11 cellular contexts compared by ENCODE assay signal in the genomic region with DNA sequence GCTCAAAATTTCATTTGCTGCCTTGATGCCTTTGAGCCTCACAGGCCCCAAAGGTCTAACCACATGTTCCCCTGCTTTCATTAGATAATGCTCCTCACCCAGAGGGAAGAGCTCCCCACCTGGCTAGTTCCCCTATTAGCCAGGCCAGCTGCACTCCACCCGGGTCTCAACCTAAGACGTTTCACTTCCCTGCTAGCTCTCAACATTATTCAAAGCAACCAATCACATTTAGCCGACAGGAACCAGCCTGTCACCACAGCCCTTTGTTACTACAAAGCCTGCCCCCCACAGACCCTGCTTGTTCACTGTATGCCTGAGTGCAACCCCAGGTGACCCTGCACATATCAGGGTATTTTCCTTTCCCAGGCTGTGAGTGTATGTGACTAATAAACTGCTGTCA.
DNase-seq lines count a peak whose midpoint lies in the region; ATAC-seq and FAIRE-seq lines count a peak whose summit lies in the region.
"Had no signal": no experiment of that assay in that cellular context is flagged by ENCODE, and none has a peak within 500 bp of the region (broad histone marks: within the 10 kb centered on the region; RNA-seq: fewer than 3 reads in every experiment).

No MANE protein-coding gene starts in this region.

- FAIRE-seq in GM19239 (lab: Jason Lieb, UNC) (no peak), small intestine (lab: Jason Lieb, UNC) (no peak)
- FAIRE-seq: endometrium had no signal

- H3K9me2 ChIP-seq in GM23248 (ENCODE audit: insufficient read depth), result no peaks in the 10 kb centered on the region

- DNase-seq in ELF-1 (ENCODE audit: low read depth, low spot score), result peak; percentile 14
- DNase-seq in NOMO-1 treated with dmso at 0.1 percent for 144 hours (lab: John Stamatoyannopoulos, UW; ENCODE audit: unreplicated experiment), result peak; percentile 17
- no peak for DNase-seq in GM19239 (ENCODE audit: insufficient read length, low spot score)
- DNase-seq in dermis blood vessel endothelial cell, result no peak
- no peak for DNase-seq in GM23248
- DNase-seq in small intestine, result no peak
- DNase-seq: lower lobe of right lung, PC-9 had no signal

- no peaks in the 10 kb centered on the region for H3K27me3 ChIP-seq in GM23248 (replicated peaks; ENCODE audit: insufficient read depth)
- H3K27me3 ChIP-seq in small intestine (ENCODE audit: control insufficient read depth in 2 of 2, insufficient read depth in 2 of 2, low read length in 2 of 2), result no peaks in the 10 kb centered on the region

- H3K27ac ChIP-seq in GM23248 (no peak overlapping the region), small intestine (ENCODE audit: low read depth in 1 of 2, low read length in 1 of 2) (no peak overlapping the region)
- H3K27ac ChIP-seq: lower lobe of right lung, PC-9 had no signal

- in situ Hi-C loops in GM23248 (cut with MboI), result no loop called here

- H3K79me2 ChIP-seq in GM23248 (ENCODE audit: insufficient read depth), result no peaks in the 10 kb centered on the region

- H3K36me3 ChIP-seq in GM23248 (ENCODE audit: low read depth), result no peaks in the 10 kb centered on the region
- no peaks in the 10 kb centered on the region for H3K36me3 ChIP-seq in small intestine (ENCODE audit: control insufficient read depth in 2 of 2, insufficient read depth in 2 of 2, low read length in 2 of 2)
- H3K36me3 ChIP-seq: lower lobe of right lung had no signal

- H3F3A ChIP-seq in GM23248 (ENCODE audit: insufficient read depth), result no peaks in the 10 kb centered on the region

- H2AFZ ChIP-seq in GM23248, result no peak overlapping the region
- H2AFZ ChIP-seq: PC-9 had no signal

- no peaks in the 10 kb centered on the region for H4K20me1 ChIP-seq in GM23248 (ENCODE audit: insufficient read depth)

- WGBS in GM23248 (ENCODE audit: low coverage in 1 of 2, low lambda C conversion rate in 2 of 2, missing lambda C conversion rate in 2 of 2), 2 experiments, result 22 to 23% methylated on average over 3 of the region's 3 CpGs
- 39 to 54% (median 48%) methylated on average over 3 of the region's 3 CpGs for WGBS in small intestine, 3 donors

- no peak overlapping the region for H3K4me2 ChIP-seq in GM23248 (ENCODE audit: unreplicated experiment)
- H3K4me2 ChIP-seq: PC-9 had no signal

- no peak overlapping the region for H3K9ac ChIP-seq in GM23248

- H3K4me1 ChIP-seq in GM23248 (ENCODE audit: insufficient read depth) (no peaks in the 10 kb centered on the region), small intestine (ENCODE audit: control insufficient read depth in 2 of 2, insufficient read depth in 1 of 2, low read depth in 1 of 2, low read length in 1 of 2) (no peaks in the 10 kb centered on the region)
- H3K4me1 ChIP-seq: lower lobe of right lung had no signal

- H3K4me3 ChIP-seq in GM23248 (no peak overlapping the region), small intestine (ENCODE audit: low read depth in 1 of 2, low read length in 2 of 2) (no peak overlapping the region)
- H3K4me3 ChIP-seq: lower lobe of right lung, PC-9 had no signal

- ATAC-seq in GM21367 (IDR thresholded peaks at IDR 0.05; ENCODE audit: unreplicated experiment) (peak; percentile 95), HG03108 (IDR thresholded peaks at IDR 0.05; ENCODE audit: unreplicated experiment) (peak; percentile 81)
- ATAC-seq: lower lobe of right lung had no signal

- H3K9me3 ChIP-seq in GM23248 (ENCODE audit: low read depth), result no peaks in the 10 kb centered on the region
- H3K9me3 ChIP-seq in small intestine (ENCODE audit: control insufficient read depth, low read depth), result no peaks in the 10 kb centered on the region

Comparison
In these comparisons a context has a peak if more than half of its experiments do, and no peak if none do; other contexts are left out.
1. DNase-seq: peak in ELF-1 (single experiment) and NOMO-1 treated with dmso at 0.1 percent for 144 hours (single experiment); none in GM19239 (single experiment), dermis blood vessel endothelial cell (single experiment), GM23248 (single experiment) and small intestine (single experiment).